26 cellular contexts compared by ENCODE assay signal in the genomic region with DNA sequence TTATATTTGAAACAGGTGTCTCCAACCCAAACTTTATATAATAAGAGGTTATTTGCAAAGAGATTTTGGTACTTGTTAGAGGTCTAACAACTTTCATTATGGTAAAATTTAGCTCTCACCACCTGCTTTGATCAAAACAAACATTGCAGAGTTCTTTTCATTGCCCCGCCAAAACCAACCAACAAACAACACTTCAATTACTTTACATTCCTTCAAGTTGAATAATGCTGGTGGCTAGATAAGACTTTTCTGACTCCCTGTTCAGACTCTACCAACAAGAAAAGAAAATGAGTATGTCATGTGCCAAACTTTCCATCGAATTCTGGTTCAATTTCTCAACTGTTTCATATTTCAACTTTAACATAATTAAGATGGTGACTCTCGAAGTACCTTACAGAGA.
"Had no signal": no experiment of that assay in that cellular context is flagged by ENCODE, and none has a peak within 500 bp of the region (broad histone marks: within the 10 kb centered on the region; RNA-seq: fewer than 3 reads in every experiment).

No MANE protein-coding gene starts in this region.

- H3K27ac ChIP-seq: lower lobe of right lung, neural progenitor cell, neutrophil, ovary, prostate gland, stomach, testis, thyroid gland, transverse colon, upper lobe of left lung, vagina had no signal

- H3K27me3 ChIP-seq: neural progenitor cell, neutrophil, ovary, stomach, testis, thyroid gland, transverse colon, upper lobe of left lung, vagina had no signal

- H3K4me3 Mint-ChIP-seq: naive thymus-derived CD8-positive, alpha-beta T cell; nephron progenitor cell; neural progenitor cell; stimulated activated naive B cell treated with anti-CD40 and anti-IgM and Interleukin-4, amounts not matched to agents 10 μg/mL and 1 μg/mL and 100 μg/mL, for 72 hours had no signal

- H3K9me3 Mint-ChIP-seq: neural progenitor cell; stimulated activated naive B cell treated with anti-CD40 and anti-IgM and Interleukin-4, amounts not matched to agents 10 μg/mL and 1 μg/mL and 100 μg/mL, for 72 hours had no signal

- H3K4me3 ChIP-seq: lower lobe of right lung, neural progenitor cell, ovary, prostate gland, skin epidermis, stomach, testis, thyroid gland, transverse colon, upper lobe of left lung, vagina had no signal

- H2AFZ ChIP-seq: neural progenitor cell had no signal

- H3K36me3 Mint-ChIP-seq: neural progenitor cell; stimulated activated naive B cell treated with anti-CD40 and anti-IgM and Interleukin-4, amounts not matched to agents 10 μg/mL and 1 μg/mL and 100 μg/mL, for 72 hours had no signal

- H3K4me1 ChIP-seq: lower lobe of right lung, neural progenitor cell, prostate gland, stomach, testis, thyroid gland, transverse colon, upper lobe of left lung, vagina had no signal

- H3K4me2 ChIP-seq: neural progenitor cell had no signal

- H3K27ac Mint-ChIP-seq: naive thymus-derived CD8-positive, alpha-beta T cell; nephron progenitor cell; neural progenitor cell; stimulated activated naive B cell treated with anti-CD40 and anti-IgM and Interleukin-4, amounts not matched to agents 10 μg/mL and 1 μg/mL and 100 μg/mL, for 72 hours had no signal

- H3K4me1 Mint-ChIP-seq: nephron progenitor cell; neural progenitor cell; stimulated activated naive B cell treated with anti-CD40 and anti-IgM and Interleukin-4, amounts not matched to agents 10 μg/mL and 1 μg/mL and 100 μg/mL, for 72 hours had no signal

- DNase-seq: islet precursor cell; lower lobe of right lung; mammary epithelial cell; mesenchymal stem cell; naive thymus-derived CD8-positive, alpha-beta T cell; nephron progenitor cell; ovary; posterior cingulate gyrus; retina; right cardiac atrium; stimulated activated CD4-positive, alpha-beta T cell treated with anti-CD3 and anti-CD28 coated beads, Interleukin-12 subunit alpha, Interleukin-12 subunit beta, amount 100 ng/mL, for 4 hours; stimulated activated CD4-positive, alpha-beta T cell treated with anti-CD3 and anti-CD28 coated beads, Interleukin-15, amount 100 ng/mL, for 24 hours; stimulated activated CD4-positive, alpha-beta T cell treated with anti-CD3 and anti-CD28 coated beads, Interleukin-2, amount 100 ng/mL, for 24 hours; stimulated activated CD4-positive, alpha-beta T cell treated with anti-CD3 and anti-CD28 coated beads, Interleukin-4, amount 100 ng/mL, for 1 hour; stimulated activated naive B cell treated with anti-CD40 and anti-IgM and Interleukin-4, amounts not matched to agents 10 μg/mL and 1 μg/mL and 100 μg/mL, for 72 hours; stimulated activated naive CD8-positive, alpha-beta T cell treated with anti-CD3 and anti-CD28 coated beads, Interleukin-15, Interleukin-2, amounts not matched to agents 100 U/mL and 50 U/mL, for 24 hours; stomach; testis; thyroid gland; transverse colon; upper lobe of left lung had no signal

- H3K36me3 ChIP-seq: lower lobe of right lung, neural progenitor cell, neutrophil, ovary, prostate gland, stomach, thyroid gland, transverse colon, upper lobe of left lung, vagina had no signal

- H3K9me3 ChIP-seq: lower lobe of right lung, neutrophil, ovary, prostate gland, testis, thyroid gland, transverse colon, vagina had no signal
